Comparison of ENCODE assay signal across 8 cellular contexts in genomic region chr2:233396736-233397665, GRCh38. TPM values are rescaled to one million over a fixed set of nuclear protein-coding genes. Genes with fewer than 3 reads are reported as not detected.
DNase-seq lines count a peak whose midpoint lies in the region; ATAC-seq and TF ChIP-seq lines count a peak whose summit lies in the region.
"Not testable (repeated sequence)": the region's sequence is repeated elsewhere in the genome, so short reads cannot be mapped to it uniquely, and the experiment has no call there.

No MANE protein-coding gene starts in this region.

- H3K4me1 ChIP-seq in Caco-2, result not testable (repeated sequence)

- H3K27me3 Mint-ChIP-seq in Caco-2 (ENCODE audit: insufficient read depth, unreplicated experiment); activated CD4-positive, alpha-beta T cell treated with anti-CD3 and anti-CD28 coated beads, Interleukin-2, amount 10 ng/mL, durations not matched to agents 24 days and 14 days; activated T-helper 17 cell treated with anti-CD3 and anti-CD28 coated beads, Interleukin-2, amount 50 U/mL, for 72 hours; activated naive CD8-positive, alpha-beta T cell treated with anti-CD3 and anti-CD28 coated beads, Interleukin-2, amount 50 U/mL, for 24 hours; endothelial cell (ENCODE audit: unreplicated experiment); naive B cell; progenitor cell of endocrine pancreas; type B pancreatic cell: not testable (repeated sequence)

- not testable (repeated sequence) for H3K36me3 ChIP-seq in Caco-2 (ENCODE audit: control insufficient read depth, insufficient read depth, low read length)

- H3K36me3 Mint-ChIP-seq in Caco-2 (ENCODE audit: insufficient read depth, unreplicated experiment), result peaks cover 68% of the 10 kb centered on the region
- H3K36me3 Mint-ChIP-seq in activated CD4-positive, alpha-beta T cell treated with anti-CD3 and anti-CD28 coated beads, Interleukin-2, amount 10 ng/mL, durations not matched to agents 24 days and 14 days (ENCODE audit: low read depth), result peaks cover 26% of the 10 kb centered on the region
- H3K36me3 Mint-ChIP-seq in activated T-helper 17 cell treated with anti-CD3 and anti-CD28 coated beads, Interleukin-2, amount 50 U/mL, for 72 hours (ENCODE audit: low read depth), result peaks cover 50% of the 10 kb centered on the region
- H3K36me3 Mint-ChIP-seq in activated naive CD8-positive, alpha-beta T cell treated with anti-CD3 and anti-CD28 coated beads, Interleukin-2, amount 50 U/mL, for 24 hours (ENCODE audit: low read depth), result peaks cover 34% of the 10 kb centered on the region
- H3K36me3 Mint-ChIP-seq in endothelial cell (ENCODE audit: low read depth, unreplicated experiment), result not testable (repeated sequence)
- peaks cover 9 to 11% of the 10 kb centered on the region in 2 donors for H3K36me3 Mint-ChIP-seq in naive B cell
- H3K36me3 Mint-ChIP-seq in progenitor cell of endocrine pancreas (ENCODE audit: insufficient read depth), result peaks cover 11% of the 10 kb centered on the region
- peaks cover 20% of the 10 kb centered on the region for H3K36me3 Mint-ChIP-seq in type B pancreatic cell

- TF ChIP-seq CTCF in Caco-2 (IDR thresholded peaks at IDR 0.05; ENCODE audit: insufficient read depth in 1 of 2, low read depth in 1 of 2, low read length in 1 of 2, severe bottlenecking in 1 of 2, unreplicated experiment in 1 of 2); endothelial cell (IDR thresholded peaks at IDR 0.05; ENCODE audit: unreplicated experiment); progenitor cell of endocrine pancreas (IDR thresholded peaks at IDR 0.05; ENCODE audit: unreplicated experiment); type B pancreatic cell (conservative IDR thresholded peaks at IDR 0.05): not testable (repeated sequence)

- not testable (repeated sequence) for H3K9me3 Mint-ChIP-seq in Caco-2 (ENCODE audit: unreplicated experiment); activated CD4-positive, alpha-beta T cell treated with anti-CD3 and anti-CD28 coated beads, Interleukin-2, amount 10 ng/mL, durations not matched to agents 24 days and 14 days; activated T-helper 17 cell treated with anti-CD3 and anti-CD28 coated beads, Interleukin-2, amount 50 U/mL, for 72 hours; activated naive CD8-positive, alpha-beta T cell treated with anti-CD3 and anti-CD28 coated beads, Interleukin-2, amount 50 U/mL, for 24 hours; endothelial cell (ENCODE audit: unreplicated experiment); naive B cell; progenitor cell of endocrine pancreas (ENCODE audit: low read depth); type B pancreatic cell

- DNase-seq in Caco-2; activated CD4-positive, alpha-beta T cell treated with anti-CD3 and anti-CD28 coated beads, Interleukin-2, amount 10 ng/mL, durations not matched to agents 24 days and 14 days; activated naive CD8-positive, alpha-beta T cell treated with anti-CD3 and anti-CD28 coated beads, Interleukin-2, amount 50 U/mL, for 24 hours; endothelial cell (ENCODE audit: low spot score); naive B cell; progenitor cell of endocrine pancreas (ENCODE audit: low spot score, unreplicated experiment): not testable (repeated sequence)
- DNase-seq in type B pancreatic cell (ENCODE audit: extremely low spot score, unreplicated experiment), result peak; percentile 56

- not testable (repeated sequence) for BruUV-seq in Caco-2 (replicated peaks; lab: Mats Ljungman, UMichigan)

- CTCF ChIA-PET in Caco-2 (lab: Charles Lee), result not testable (repeated sequence)

- POLR2A ChIA-PET in Caco-2 (lab: Charles Lee), result not testable (repeated sequence)

- H3K4me3 ChIP-seq in Caco-2 (ENCODE audit: low read depth, low read length), result not testable (repeated sequence)

- intact Hi-C loops in Caco-2 (cut with micrococcal nuclease; ENCODE audit: unreplicated experiment); activated CD4-positive, alpha-beta T cell treated with anti-CD3 and anti-CD28 coated beads, Interleukin-2, amount 10 ng/mL, durations not matched to agents 24 days and 14 days (cut with micrococcal nuclease): not testable (repeated sequence)

- not testable (repeated sequence) for ATAC-seq in activated T-helper 17 cell treated with anti-CD3 and anti-CD28 coated beads, Interleukin-2, amount 50 U/mL, for 72 hours (replicated peaks); activated naive CD8-positive, alpha-beta T cell treated with anti-CD3 and anti-CD28 coated beads, Interleukin-2, amount 50 U/mL, for 24 hours; naive B cell (ENCODE audit: low read depth in 2 of 2)

- H3K4me3 Mint-ChIP-seq in Caco-2 (ENCODE audit: unreplicated experiment); activated CD4-positive, alpha-beta T cell treated with anti-CD3 and anti-CD28 coated beads, Interleukin-2, amount 10 ng/mL, durations not matched to agents 24 days and 14 days; activated T-helper 17 cell treated with anti-CD3 and anti-CD28 coated beads, Interleukin-2, amount 50 U/mL, for 72 hours; activated naive CD8-positive, alpha-beta T cell treated with anti-CD3 and anti-CD28 coated beads, Interleukin-2, amount 50 U/mL, for 24 hours; endothelial cell (ENCODE audit: unreplicated experiment); progenitor cell of endocrine pancreas (ENCODE audit: low read depth); type B pancreatic cell: not testable (repeated sequence)
- H3K4me3 Mint-ChIP-seq in naive B cell, result peak overlapping the region in 5 of 8 donors; percentile 19 to 70 (median 41)

- peak overlapping the region; percentile 54 for H3K27ac Mint-ChIP-seq in Caco-2 (ENCODE audit: unreplicated experiment)
- peak overlapping the region; percentile 78 for H3K27ac Mint-ChIP-seq in activated CD4-positive, alpha-beta T cell treated with anti-CD3 and anti-CD28 coated beads, Interleukin-2, amount 10 ng/mL, durations not matched to agents 24 days and 14 days
- H3K27ac Mint-ChIP-seq in activated T-helper 17 cell treated with anti-CD3 and anti-CD28 coated beads, Interleukin-2, amount 50 U/mL, for 72 hours, result peak overlapping the region; percentile 41
- peak overlapping the region; percentile 43 for H3K27ac Mint-ChIP-seq in activated naive CD8-positive, alpha-beta T cell treated with anti-CD3 and anti-CD28 coated beads, Interleukin-2, amount 50 U/mL, for 24 hours
- H3K27ac Mint-ChIP-seq in endothelial cell (ENCODE audit: unreplicated experiment), result peak overlapping the region; percentile 5
- peak overlapping the region; percentile 94 to 97 (median 94) for H3K27ac Mint-ChIP-seq in naive B cell
- peak overlapping the region; percentile 21 for H3K27ac Mint-ChIP-seq in progenitor cell of endocrine pancreas
- peak overlapping the region; percentile 22 for H3K27ac Mint-ChIP-seq in type B pancreatic cell

- H3K27me3 ChIP-seq in Caco-2 (replicated peaks; ENCODE audit: control insufficient read depth, insufficient read depth, low read length), result not testable (repeated sequence)

- H3K9me3 ChIP-seq in Caco-2, result not testable (repeated sequence)

- not testable (repeated sequence) for H3K4me1 Mint-ChIP-seq in Caco-2 (ENCODE audit: low read depth, unreplicated experiment); progenitor cell of endocrine pancreas (ENCODE audit: low read depth); type B pancreatic cell (ENCODE audit: unreplicated experiment)
- H3K4me1 Mint-ChIP-seq in activated CD4-positive, alpha-beta T cell treated with anti-CD3 and anti-CD28 coated beads, Interleukin-2, amount 10 ng/mL, durations not matched to agents 24 days and 14 days, result peaks cover 30% of the 10 kb centered on the region
- H3K4me1 Mint-ChIP-seq in activated T-helper 17 cell treated with anti-CD3 and anti-CD28 coated beads, Interleukin-2, amount 50 U/mL, for 72 hours, result peaks cover 24% of the 10 kb centered on the region
- H3K4me1 Mint-ChIP-seq in activated naive CD8-positive, alpha-beta T cell treated with anti-CD3 and anti-CD28 coated beads, Interleukin-2, amount 50 U/mL, for 24 hours, result peaks cover 57% of the 10 kb centered on the region
- H3K4me1 Mint-ChIP-seq in endothelial cell (ENCODE audit: unreplicated experiment), result peaks cover 22% of the 10 kb centered on the region
- H3K4me1 Mint-ChIP-seq in naive B cell, result peaks cover 35 to 78% (median 63%) of the 10 kb centered on the region in 3 donors

RNA-seq across cellular contexts. Expression of gene DGKD, which starts 42.7 kb away (rescaled TPM):
- total RNA-seq in Caco-2 (2022) (105 and 108 TPM in 2 replicates), endothelial cell (ENCODE audit: unreplicated experiment) (15.3 TPM), progenitor cell of endocrine pancreas (49.5 and 55.1 TPM in 2 replicates), type B pancreatic cell (ENCODE audit: low replicate concordance) (32.2 and 72.5 TPM in 2 replicates)
- 49.1 and 52.8 TPM in 2 replicates for total RNA-seq in activated CD4-positive, alpha-beta T cell treated with anti-CD3 and anti-CD28 coated beads, Interleukin-2, amount 10 ng/mL, durations not matched to agents 24 days and 14 days
- 10 to 100 TPM; 34.6 to 59.6 TPM for total RNA-seq in activated T-helper 17 cell treated with anti-CD3 and anti-CD28 coated beads, Interleukin-2, amount 50 U/mL, for 72 hours
- 100 to 1,000 TPM in 1 of 6 donors, 10 to 100 TPM in 5; 38.0 to 111 (median 67.7) TPM for polyA plus RNA-seq in naive B cell (ENCODE audit: low read depth in 6 of 6)

Comparison
In these comparisons a context has a peak if more than half of its experiments do, and no peak if none do; other contexts are left out.
1. H3K27ac Mint-ChIP-seq: peak in every context shown above with its lines; median percentile 94 in naive B cell; 78 in activated CD4-positive, alpha-beta T cell treated with anti-CD3 and anti-CD28 coated beads, Interleukin-2, amount 10 ng/mL, durations not matched to agents 24 days and 14 days; 54 in Caco-2; 43 in activated naive CD8-positive, alpha-beta T cell treated with anti-CD3 and anti-CD28 coated beads, Interleukin-2, amount 50 U/mL, for 24 hours; 41 in activated T-helper 17 cell treated with anti-CD3 and anti-CD28 coated beads, Interleukin-2, amount 50 U/mL, for 72 hours; 22 in type B pancreatic cell; 21 in progenitor cell of endocrine pancreas; 5 in endothelial cell.